ENCODE assay signal across 23 cellular contexts in genomic region chr21:16007933-16008332, GRCh38.
DNase-seq lines count a peak whose midpoint lies in the region; ATAC-seq and TF ChIP-seq lines count a peak whose summit lies in the region.
"Had no signal": no experiment of that assay in that cellular context is flagged by ENCODE, and none has a peak within 500 bp of the region (broad histone marks: within the 10 kb centered on the region; RNA-seq: fewer than 3 reads in every experiment).

No MANE protein-coding gene starts in this region.

- H3K4me1 ChIP-seq in Karpas-422 (ENCODE audit: low read length) = no peaks in the 10 kb centered on the region

- H3K4me3 ChIP-seq in fibroblast of villous mesenchyme (ENCODE audit: low read depth, low read length) = no peak overlapping the region
- no peak overlapping the region for H3K4me3 ChIP-seq in Karpas-422 (ENCODE audit: low read length)
- H3K4me3 ChIP-seq: GM23248 had no signal

- no peak for ATAC-seq in GM21529 (IDR thresholded peaks at IDR 0.05; ENCODE audit: unreplicated experiment)

- no peaks in the 10 kb centered on the region for H3K9me3 ChIP-seq in Karpas-422 (ENCODE audit: low read length)

- TF ChIP-seq CTCF in VCaP (conservative IDR thresholded peaks at IDR 0.05) (no peak), fibroblast of villous mesenchyme (IDR thresholded peaks at IDR 0.05; ENCODE audit: insufficient read depth, low read depth, low read length) (no peak)

- no peaks in the 10 kb centered on the region for H3K27me3 ChIP-seq in Karpas-422 (ENCODE audit: low read length)

- no peak overlapping the region for H2AFZ ChIP-seq in Karpas-422 (ENCODE audit: low read length)
- H2AFZ ChIP-seq: GM23248 had no signal

- intact Hi-C loops in cardiac septum (cut with DNase I) = no loop called here

- no peaks in the 10 kb centered on the region for H3K79me2 ChIP-seq in Karpas-422 (ENCODE audit: low read length)

- no peak overlapping the region for H3K9ac ChIP-seq in Karpas-422 (ENCODE audit: low read length)
- H3K9ac ChIP-seq: GM23248 had no signal

- DNase-seq in EL = peak; percentile 3
- DNase-seq in fibroblast of villous mesenchyme (ENCODE audit: low read depth) = peak; percentile 2
- DNase-seq in renal cortical epithelial cell (ENCODE audit: low read depth) = peak; percentile 9
- no peak for DNase-seq in Karpas-422
- no peak for DNase-seq in cardiac septum (ENCODE audit: low spot score)
- DNase-seq: 8988T, Calu3, DND-41, GM23248, H9, HFFc6, NCI-H1092 treated with DMSO at 0.1 percent for 48 hours, NCI-H1436, NCI-H187, NCI-H2081 treated with DMSO at 0.1 percent for 48 hours, NCI-H2171, NCI-H226, NCI-H510A, NCI-H69, RPMI8226, SHP77 treated with DMSO at 0.1 percent for 48 hours had no signal

- H3K27ac ChIP-seq in VCaP = 0 out of 2 replicates have a peak overlapping the region, but pooled peaks have one; percentile 1
- no peak overlapping the region for H3K27ac ChIP-seq in Karpas-422 (ENCODE audit: low read length)
- H3K27ac ChIP-seq: GM23248 had no signal

- no peaks in the 10 kb centered on the region for H4K20me1 ChIP-seq in Karpas-422 (ENCODE audit: insufficient read depth, low read depth, low read length)

- H3K9me2 ChIP-seq in Karpas-422 (replicated peaks; ENCODE audit: insufficient read depth, low read length) = no peaks in the 10 kb centered on the region

- no peak overlapping the region for H3K4me2 ChIP-seq in Karpas-422 (ENCODE audit: low read depth, low read length, poor library complexity, severe bottlenecking)

- no peaks in the 10 kb centered on the region for H3K36me3 ChIP-seq in Karpas-422 (ENCODE audit: insufficient read depth, low read length)

Comparison
In these comparisons a context has a peak if more than half of its experiments do, and no peak if none do; other contexts are left out.
1. DNase-seq: peak in EL (single experiment), fibroblast of villous mesenchyme (single experiment) and renal cortical epithelial cell (single experiment); none in Karpas-422 (single experiment) and cardiac septum (single experiment).